Comparison of ENCODE assay signal across 21 cellular contexts in the genomic region with DNA sequence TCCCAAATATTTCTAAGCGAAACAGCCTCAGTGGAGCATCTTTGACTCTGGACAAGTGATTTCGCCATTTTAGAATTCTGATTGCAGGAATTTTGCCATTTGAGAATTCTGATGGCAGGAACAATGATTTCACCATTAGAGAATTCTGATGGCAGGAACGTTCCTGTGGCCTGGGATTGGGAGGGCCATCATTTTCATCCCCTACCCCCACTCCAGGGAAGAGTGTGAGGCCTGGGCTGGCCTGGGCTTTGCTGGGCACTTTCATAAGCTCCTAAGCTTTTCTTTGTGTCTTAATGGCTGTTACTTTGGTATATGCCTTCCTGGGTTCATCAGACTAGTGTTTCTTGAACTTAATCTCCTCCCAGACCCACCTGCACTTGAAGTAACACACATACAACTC.
DNase-seq lines count a peak whose midpoint lies in the region; ATAC-seq and TF ChIP-seq lines count a peak whose summit lies in the region.
"Had no signal": no experiment of that assay in that cellular context is flagged by ENCODE, and none has a peak within 500 bp of the region (broad histone marks: within the 10 kb centered on the region; RNA-seq: fewer than 3 reads in every experiment).

No MANE protein-coding gene starts in this region.

- H3K36me3 Mint-ChIP-seq in stimulated activated effector memory CD8-positive, alpha-beta T cell treated with anti-CD3 and anti-CD28 coated beads, Interleukin-12 subunit alpha, Interleukin-12 subunit beta, amount 100 ng/mL, for 72 hours = peaks cover 14% of the 10 kb centered on the region

- peaks cover 5% of the 10 kb centered on the region for H3K4me1 Mint-ChIP-seq in stimulated activated effector memory CD8-positive, alpha-beta T cell treated with anti-CD3 and anti-CD28 coated beads, Interleukin-12 subunit alpha, Interleukin-12 subunit beta, amount 100 ng/mL, for 72 hours
- H3K4me1 Mint-ChIP-seq: T-cell had no signal

- H3K27ac Mint-ChIP-seq in stimulated activated effector memory CD8-positive, alpha-beta T cell treated with anti-CD3 and anti-CD28 coated beads, Interleukin-12 subunit alpha, Interleukin-12 subunit beta, amount 100 ng/mL, for 72 hours = peak overlapping the region; percentile 3
- H3K27ac Mint-ChIP-seq: GM23338, T-cell had no signal

- H3K9me3 Mint-ChIP-seq in stimulated activated effector memory CD8-positive, alpha-beta T cell treated with anti-CD3 and anti-CD28 coated beads, Interleukin-12 subunit alpha, Interleukin-12 subunit beta, amount 100 ng/mL, for 72 hours = no peaks in the 10 kb centered on the region
- H3K9me3 Mint-ChIP-seq: CD14-positive monocyte, GM23338, T-cell had no signal

- POLR2A ChIA-PET in RWPE1 (lab: Yijun Ruan, JAX; ENCODE audit: low non-redundant PET) = no interaction called here

- DNase-seq in EH (ENCODE audit: low read depth) (peak; percentile 78), RWPE1 (ENCODE audit: low spot score) (no peak), kidney tubule cell (ENCODE audit: low spot score) (peak; percentile 16), NCI-H128 (lab: John Stamatoyannopoulos, UW; ENCODE audit: unreplicated experiment) (no peak), COLO668 (lab: John Stamatoyannopoulos, UW; ENCODE audit: unreplicated experiment) (no peak)
- no peak for DNase-seq in stimulated activated effector memory CD8-positive, alpha-beta T cell treated with anti-CD3 and anti-CD28 coated beads, Interleukin-12 subunit alpha, Interleukin-12 subunit beta, amount 100 ng/mL, for 72 hours (ENCODE audit: low spot score in 2 of 2)
- DNase-seq: DMS 273 treated with DMSO at 0.1 percent for 48 hours; DND-41; GDM1; NCI-H1436; NCI-H2029; NCI-H2171; NK-92 treated with Interleukin-12 subunit alpha and Interleukin-12 subunit beta, amount 100 ng/mL, for 24 hours; Peyer's patch; Right ventricle myocardium superior; T-cell had no signal

- H3K27ac ChIP-seq in RWPE1 = peak overlapping the region; percentile 36
- H3K27ac ChIP-seq: Peyer's patch had no signal

- no peak for TF ChIP-seq CTCF in RWPE1 (conservative IDR thresholded peaks at IDR 0.05; ENCODE audit: low read depth)

- CTCF ChIA-PET in RWPE1 (lab: Yijun Ruan, JAX) = interaction anchor here (0.5 kb wide), 1 partner anchor 1155 kb away, joined by 12 read pairs; no protein-coding TSS in a partner anchor

- H3K4me3 Mint-ChIP-seq in stimulated activated effector memory CD8-positive, alpha-beta T cell treated with anti-CD3 and anti-CD28 coated beads, Interleukin-12 subunit alpha, Interleukin-12 subunit beta, amount 100 ng/mL, for 72 hours = no peak overlapping the region
- H3K4me3 Mint-ChIP-seq: CD14-positive monocyte, GM23338, T-cell had no signal

- ATAC-seq in stimulated activated effector memory CD8-positive, alpha-beta T cell treated with anti-CD3 and anti-CD28 coated beads, Interleukin-12 subunit alpha, Interleukin-12 subunit beta, amount 100 ng/mL, for 72 hours = no peak
- no peak for ATAC-seq in GM18861 (IDR thresholded peaks at IDR 0.05; ENCODE audit: unreplicated experiment)
- ATAC-seq: GM23338, HCT116, K562, T-cell had no signal

Comparison
In these comparisons a context has a peak if more than half of its experiments do, and no peak if none do; other contexts are left out.
1. DNase-seq: peak in EH (single experiment) and kidney tubule cell (single experiment); none in RWPE1 (single experiment), stimulated activated effector memory CD8-positive, alpha-beta T cell treated with anti-CD3 and anti-CD28 coated beads, Interleukin-12 subunit alpha, Interleukin-12 subunit beta, amount 100 ng/mL, for 72 hours (0 of 2), NCI-H128 (single experiment) and COLO668 (single experiment).